In the genomic region with DNA sequence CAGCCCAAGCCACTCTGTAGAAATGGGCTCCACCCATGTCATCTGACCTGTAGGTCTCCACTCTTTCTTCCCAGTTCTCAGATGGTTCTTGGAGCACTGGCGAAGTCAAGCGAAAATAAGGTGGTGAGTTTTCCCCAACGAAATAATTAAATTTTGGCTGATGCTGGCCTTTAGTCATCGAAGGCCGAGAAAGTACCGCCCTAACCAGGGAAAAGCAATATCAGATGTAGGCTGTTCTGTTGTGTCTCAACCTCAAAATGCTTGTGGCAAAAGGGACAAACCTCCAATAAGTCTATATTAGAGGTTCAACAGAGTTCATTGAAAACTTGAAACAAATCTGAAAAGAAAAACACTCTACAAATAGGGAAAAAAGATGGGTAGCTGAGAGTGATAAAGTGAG, we compare ENCODE assay signal across 13 cellular contexts. TPM values are rescaled to one million over a fixed set of nuclear protein-coding genes. Genes with fewer than 3 reads are reported as not detected.
DNase-seq lines count a peak whose midpoint lies in the region; ATAC-seq lines count a peak whose summit lies in the region.
"Had no signal": no experiment of that assay in that cellular context is flagged by ENCODE, and none has a peak within 500 bp of the region (broad histone marks: within the 10 kb centered on the region; RNA-seq: fewer than 3 reads in every experiment).

No MANE protein-coding gene starts in this region.

- DNase-seq in myocyte (ENCODE audit: low read depth), result peak; percentile 51
- DNase-seq in DMS 273 (lab: John Stamatoyannopoulos, UW; ENCODE audit: unreplicated experiment), result no peak
- DNase-seq in T-cell, result no peak
- DNase-seq in stimulated activated CD8-positive, alpha-beta memory T cell treated with anti-CD3 and anti-CD28 coated beads, Interleukin-4, amount 100 ng/mL, for 48 hours, result no peak
- DNase-seq: activated effector memory CD4-positive, alpha-beta T cell treated with anti-CD3 and anti-CD28 coated beads, Interleukin-2, amount 50 U/mL, for 16 hours; DND-41; effector memory CD8-positive, alpha-beta T cell; posterior cingulate gyrus had no signal

- H3K9me3 Mint-ChIP-seq in IgD-negative memory B cell (no peaks in the 10 kb centered on the region), T-cell (no peaks in the 10 kb centered on the region)
- H3K9me3 Mint-ChIP-seq: effector memory CD8-positive, alpha-beta T cell; T-helper 2 cell treated with Interferon-gamma antibody and Interleukin-4, amounts not matched to agents 5 μg/mL and 100 μg/mL, for 36 hours had no signal

- H3K27ac Mint-ChIP-seq in IgD-negative memory B cell (peak overlapping the region; percentile 14 to 94 (median 86)), T-cell (no peak overlapping the region)
- H3K27ac Mint-ChIP-seq: T-helper 2 cell treated with Interferon-gamma antibody and Interleukin-4, amounts not matched to agents 5 μg/mL and 100 μg/mL, for 36 hours had no signal

- CTCF ChIA-PET in T-cell (lab: Charles Lee), result interaction anchor here (0.9 to 2.3 kb wide), 5 partner anchors 54 to 158 kb away, joined by 4 to 16 read pairs (median 5); a partner anchor contains a TSS

- H3K36me3 Mint-ChIP-seq in IgD-negative memory B cell (no peaks in the 10 kb centered on the region), T-cell (no peaks in the 10 kb centered on the region)

- H3K4me1 Mint-ChIP-seq in IgD-negative memory B cell (peaks cover 41 to 58% (median 51%) of the 10 kb centered on the region in 3 donors), T-cell (peaks cover 12 to 22% (median 14%) of the 10 kb centered on the region in 3 donors)

- peak; percentile 1 for ATAC-seq in GM18868 (IDR thresholded peaks at IDR 0.05; ENCODE audit: unreplicated experiment)
- ATAC-seq in GM21825 (IDR thresholded peaks at IDR 0.05; ENCODE audit: unreplicated experiment), result peak; percentile 26
- no peak for ATAC-seq in T-cell (replicated peaks in 1 of 4)
- ATAC-seq in HG03159 (IDR thresholded peaks at IDR 0.05; ENCODE audit: unreplicated experiment), result no peak

- POLR2A ChIA-PET in T-cell (lab: Charles Lee), result interaction anchor here in 1 of 2 donors (0.6 kb wide), 1 partner anchor 14 kb away, joined by 4 read pairs; no protein-coding TSS in a partner anchor

- H3K27me3 Mint-ChIP-seq in IgD-negative memory B cell, result peaks cover 1% of the 10 kb centered on the region
- no peaks in the 10 kb centered on the region for H3K27me3 Mint-ChIP-seq in T-cell
- H3K27me3 Mint-ChIP-seq: effector memory CD8-positive, alpha-beta T cell had no signal

- H3K4me3 Mint-ChIP-seq in IgD-negative memory B cell (peak overlapping the region; percentile 69 to 94 (median 82)), T-cell (no peak overlapping the region)
- H3K4me3 Mint-ChIP-seq: T-helper 2 cell treated with Interferon-gamma antibody and Interleukin-4, amounts not matched to agents 5 μg/mL and 100 μg/mL, for 36 hours had no signal

RNA-seq across cellular contexts. Expression of a gene that starts 48.6 kb away (rescaled TPM):
- 11.5 TPM for polyA plus RNA-seq in IgD-negative memory B cell
- total RNA-seq in myocyte, result 70.6 and 98.7 TPM in 2 replicates
- 46.6 TPM for polyA plus RNA-seq in myocyte (2012)
- total RNA-seq in T-cell, result 1 to 10 TPM; 1.2 to 4.2 (median 3.2) TPM

Comparison
In these comparisons a context has a peak if more than half of its experiments do, and no peak if none do; other contexts are left out.
1. ATAC-seq: peak in GM18868 (single experiment) and GM21825 (single experiment); none in T-cell (0 of 4) and HG03159 (single experiment).
2. H3K27ac Mint-ChIP-seq: peak in IgD-negative memory B cell (3 of 3); none in T-cell (0 of 2).
3. H3K4me3 Mint-ChIP-seq: peak in IgD-negative memory B cell (4 of 4); none in T-cell (0 of 3).
4. RNA of a gene that starts 48.6 kb away (total RNA-seq): 70.6 to 98.7 TPM in myocyte; 1.2 to 4.2 TPM in T-cell; every median in the first group is over 10 times any median in the second.